ENCODE assay signal across 17 cellular contexts in the genomic region with DNA sequence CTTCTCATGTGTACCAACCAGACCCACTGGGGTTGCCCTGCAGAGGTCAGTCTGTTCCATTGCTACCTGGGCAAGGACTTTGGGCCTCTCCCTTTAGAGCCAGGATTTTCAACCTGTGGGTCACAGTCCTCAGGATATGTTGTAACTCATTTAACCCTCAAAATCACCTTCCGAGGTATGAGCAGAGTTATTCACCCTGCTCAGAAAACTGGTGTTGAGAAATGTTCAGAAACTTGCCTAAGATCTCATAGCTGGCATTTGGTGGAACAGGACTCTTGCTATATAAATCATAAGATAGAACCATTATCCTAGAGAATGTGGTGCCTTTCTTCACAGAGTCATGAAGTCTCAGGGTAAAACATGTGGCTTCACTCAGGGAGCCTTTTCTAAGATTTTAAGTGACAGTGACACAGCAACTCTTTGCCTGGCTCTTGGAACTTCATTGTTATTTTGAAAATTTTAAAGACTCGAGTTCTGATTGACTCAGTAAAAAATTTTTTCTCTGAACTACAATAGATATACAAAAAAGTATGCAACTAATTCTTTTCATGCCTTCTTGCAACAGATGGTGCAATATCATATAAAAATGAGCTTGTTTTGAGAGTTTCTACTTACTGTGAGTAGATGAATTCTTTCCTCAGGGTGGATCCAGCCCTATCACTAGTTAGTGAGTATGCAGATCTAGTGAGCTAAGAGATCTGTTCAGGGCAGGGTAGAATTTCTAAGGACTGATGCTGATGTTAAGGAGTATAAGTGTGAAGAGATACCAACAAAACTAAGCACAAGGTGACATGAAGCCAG. TPM values are rescaled to one million over a fixed set of nuclear protein-coding genes. Genes with fewer than 3 reads are reported as not detected.
A peak's percentile ranks its signal among the peaks of the same experiment; 100 is the strongest.
DNase-seq lines count a peak whose midpoint lies in the region; ATAC-seq and TF ChIP-seq lines count a peak whose summit lies in the region.
"Had no signal": no experiment of that assay in that cellular context is flagged by ENCODE, and none has a peak within 500 bp of the region (broad histone marks: within the 10 kb centered on the region; RNA-seq: fewer than 3 reads in every experiment).

No MANE protein-coding gene starts in this region.

- TF ChIP-seq CTCF in MCF 10A (IDR thresholded peaks at IDR 0.05; ENCODE audit: unreplicated experiment) (no peak), breast epithelium (IDR thresholded peaks at IDR 0.05) (no peak), cardiac fibroblast (IDR thresholded peaks at IDR 0.05; ENCODE audit: low read depth, low read length) (no peak), suprapubic skin (IDR thresholded peaks at IDR 0.05) (no peak)

- ATAC-seq in left lobe of liver (peak; percentile 97), HG03342 (IDR thresholded peaks at IDR 0.05; ENCODE audit: unreplicated experiment) (no peak)
- ATAC-seq: HCT116 had no signal

- POLR2A ChIA-PET in MCF 10A (lab: Yijun Ruan, JAX) (interaction anchor here (0.6 to 6.2 kb wide), 18 partner anchors 10 to 394 kb away, joined by 3 to 96 read pairs (median 5); a partner anchor contains a TSS), HEK293T (lab: Yijun Ruan, JAX) (interaction anchor here (1.0 kb wide), 1 partner anchor 11 kb away, joined by 5 read pairs; no protein-coding TSS in a partner anchor)

- 65% methylated on average over 2 of the region's 2 CpGs for WGBS in suprapubic skin

- H3K36me3 ChIP-seq in breast epithelium (no peaks in the 10 kb centered on the region), suprapubic skin (peaks cover 13% of the 10 kb centered on the region)

- peaks cover 17% of the 10 kb centered on the region for H3K36me3 Mint-ChIP-seq in MCF 10A (ENCODE audit: insufficient read depth, unreplicated experiment)

- no peak for TF ChIP-seq POLR2A in breast epithelium (IDR thresholded peaks at IDR 0.05)
- no peak for TF ChIP-seq POLR2A in suprapubic skin (IDR thresholded peaks at IDR 0.05)

- H3K27me3 ChIP-seq in breast epithelium (no peaks in the 10 kb centered on the region), suprapubic skin (no peaks in the 10 kb centered on the region)
- H3K27me3 ChIP-seq: MG63, testis had no signal

- CTCF ChIA-PET in MCF 10A (lab: Yijun Ruan, JAX), result interaction anchor here (0.5 to 2.1 kb wide), 15 partner anchors 10 to 960 kb away, joined by 3 to 24 read pairs (median 5); no protein-coding TSS in a partner anchor
- CTCF ChIA-PET in HEK293T (lab: Yijun Ruan, JAX), result interaction anchor here (0.6 kb wide), 1 partner anchor 40 kb away, joined by 3 read pairs; no protein-coding TSS in a partner anchor

- no peak for TF ChIP-seq EP300 in suprapubic skin (IDR thresholded peaks at IDR 0.05)

- peaks cover 23% of the 10 kb centered on the region for H3K4me1 Mint-ChIP-seq in MCF 10A (ENCODE audit: insufficient read depth, unreplicated experiment)

- H3K27ac ChIP-seq in breast epithelium (peak overlapping the region in 1 of 2 donors; percentile 40), suprapubic skin (peak overlapping the region; percentile 54)
- H3K27ac ChIP-seq: SK-N-MC, testis had no signal

- no peaks in the 10 kb centered on the region for H3K4me1 ChIP-seq in breast epithelium
- peaks cover 10% of the 10 kb centered on the region for H3K4me1 ChIP-seq in suprapubic skin
- H3K4me1 ChIP-seq: testis had no signal

- no peak overlapping the region for H3K4me3 Mint-ChIP-seq in MCF 10A (ENCODE audit: unreplicated experiment)
- H3K4me3 Mint-ChIP-seq: activated naive CD4-positive, alpha-beta T cell treated with anti-CD3 and anti-CD28 coated beads, Interleukin-2, amount 50 U/mL, for 24 hours; dendritic cell treated with granulocyte-macrophage colony-stimulating factor and Interleukin-4, amounts not matched to agents 40 ng/mL and 50 ng/mL, for 4 days had no signal

- H3K27me3 Mint-ChIP-seq in MCF 10A (ENCODE audit: insufficient read depth, unreplicated experiment), result no peaks in the 10 kb centered on the region
- H3K27me3 Mint-ChIP-seq: activated naive CD4-positive, alpha-beta T cell treated with anti-CD3 and anti-CD28 coated beads, Interleukin-2, amount 50 U/mL, for 24 hours; dendritic cell treated with granulocyte-macrophage colony-stimulating factor and Interleukin-4, amounts not matched to agents 40 ng/mL and 50 ng/mL, for 4 days had no signal

- H3K9me3 ChIP-seq in breast epithelium, result no peaks in the 10 kb centered on the region
- H3K9me3 ChIP-seq in suprapubic skin, result no peaks in the 10 kb centered on the region
- H3K9me3 ChIP-seq: MG63, testis had no signal

- TSS peak; percentile 75 for BruUV-seq in MCF 10A (replicated peaks; lab: Mats Ljungman, UMichigan)

- intact Hi-C loops in MCF 10A (cut with micrococcal nuclease) (no loop called here), breast epithelium (cut with DNase I; ENCODE audit: low total_unique reads) (no loop called here)

- peak; percentile 74 for DNase-seq in MCF 10A (ENCODE audit: unreplicated experiment)
- no peak for DNase-seq in breast epithelium (ENCODE audit: low spot score in 2 of 2)
- DNase-seq in cardiac fibroblast (ENCODE audit: low read depth in 2 of 2), result peak; percentile 50 to 62
- DNase-seq in left lobe of liver (ENCODE audit: low spot score), result peak; percentile 82
- no peak for DNase-seq in suprapubic skin (ENCODE audit: low spot score in 2 of 2)
- DNase-seq in NCI-H526 (lab: John Stamatoyannopoulos, UW), result no peak
- no peak for DNase-seq in HEK293T (ENCODE audit: extremely low spot score)
- DNase-seq: 8988T, head of caudate nucleus, MG63, NCI-H2171 treated with DMSO at 0.1 percent for 48 hours, testis had no signal

- no peaks in the 10 kb centered on the region for H3K9me3 Mint-ChIP-seq in MCF 10A (ENCODE audit: unreplicated experiment)
- H3K9me3 Mint-ChIP-seq: activated naive CD4-positive, alpha-beta T cell treated with anti-CD3 and anti-CD28 coated beads, Interleukin-2, amount 50 U/mL, for 24 hours; dendritic cell treated with granulocyte-macrophage colony-stimulating factor and Interleukin-4, amounts not matched to agents 40 ng/mL and 50 ng/mL, for 4 days had no signal

- no peak overlapping the region for H3K4me3 ChIP-seq in breast epithelium
- no peak overlapping the region for H3K4me3 ChIP-seq in cardiac fibroblast (replicated peaks in 1 of 2; ENCODE audit: low read depth in 2 of 2, low read length in 2 of 2)
- no peak overlapping the region for H3K4me3 ChIP-seq in suprapubic skin
- H3K4me3 ChIP-seq: MG63, SK-N-MC, testis had no signal

- H3K27ac Mint-ChIP-seq in MCF 10A (ENCODE audit: low read depth, unreplicated experiment), result peak overlapping the region; percentile 65
- H3K27ac Mint-ChIP-seq: activated naive CD4-positive, alpha-beta T cell treated with anti-CD3 and anti-CD28 coated beads, Interleukin-2, amount 50 U/mL, for 24 hours; dendritic cell treated with granulocyte-macrophage colony-stimulating factor and Interleukin-4, amounts not matched to agents 40 ng/mL and 50 ng/mL, for 4 days had no signal

TF ChIP-seq in HEK293T, 16 proteins besides CTCF, POLR2A, EP300 and RAD21:
- TF ChIP-seq FOXM1 (IDR thresholded peaks at IDR 0.05; ENCODE audit: borderline replicate concordance) (no peak), SUZ12 (IDR thresholded peaks at IDR 0.05) (no peak), FOXA1 (IDR thresholded peaks at IDR 0.05) (no peak), ZNF384 (IDR thresholded peaks at IDR 0.05) (no peak)
TF ChIP-seq in HEK293T: peak in this region for 0.

RNA-seq across cellular contexts. Expression of a gene that starts 29.5 kb away (rescaled TPM):
- total RNA-seq in MCF 10A (2022) (351 and 393 TPM in 2 replicates), breast epithelium (100 to 1,000 TPM; 221 to 400 (median 287) TPM), left lobe of liver (84.4 TPM), suprapubic skin (100 to 1,000 TPM; 381 to 577 (median 400) TPM)

Comparison
In these comparisons a context has a peak if more than half of its experiments do, and no peak if none do; other contexts are left out.
1. DNase-seq: peak in MCF 10A (single experiment), cardiac fibroblast (2 of 2) and left lobe of liver (single experiment); none in breast epithelium (0 of 2), suprapubic skin (0 of 2), NCI-H526 (0 of 2) and HEK293T (single experiment).